In genomic region chr4:53640576-53641459, GRCh38 we compare ENCODE assay signal across 8 cellular contexts. TPM values are rescaled to one million over a fixed set of nuclear protein-coding genes. Genes with fewer than 3 reads are reported as not detected.
DNase-seq lines count a peak whose midpoint lies in the region; ATAC-seq and TF ChIP-seq lines count a peak whose summit lies in the region.

No MANE protein-coding gene starts in this region.

- H3K4me1 ChIP-seq in cardiac muscle cell (ENCODE audit: low read depth) (peaks cover 15% of the 10 kb centered on the region), left ventricle myocardium inferior (peaks cover 39% of the 10 kb centered on the region), upper lobe of right lung (peaks cover 8% of the 10 kb centered on the region), vagina (peaks cover 19% of the 10 kb centered on the region)

- ATAC-seq in HG02938 (IDR thresholded peaks at IDR 0.05; ENCODE audit: unreplicated experiment) (peak; percentile 79), upper lobe of right lung (peak; percentile 78), sciatic nerve (no peak)
- no peak for ATAC-seq in activated CD4-positive, CD25-positive, alpha-beta regulatory T cell treated with anti-CD3 and anti-CD28 coated beads, Interleukin-2, amount 50 U/mL, for 24 hours

- H3K27me3 ChIP-seq in cardiac muscle cell (no peaks in the 10 kb centered on the region), left ventricle myocardium inferior (ENCODE audit: low read depth) (no peaks in the 10 kb centered on the region), upper lobe of right lung (no peaks in the 10 kb centered on the region), vagina (no peaks in the 10 kb centered on the region)

- no peak overlapping the region for H3K4me3 ChIP-seq in cardiac muscle cell
- H3K4me3 ChIP-seq in left ventricle myocardium inferior: no peak overlapping the region
- H3K4me3 ChIP-seq in upper lobe of right lung: no peak overlapping the region
- no peak overlapping the region for H3K4me3 ChIP-seq in vagina

- H3K27ac ChIP-seq in cardiac muscle cell (no peak overlapping the region), left ventricle myocardium inferior (replicated peaks) (no peak overlapping the region), upper lobe of right lung (no peak overlapping the region), vagina (no peak overlapping the region)

- intact Hi-C loops in left ventricle myocardium inferior (cut with micrococcal nuclease): no loop called here
- intact Hi-C loops in upper lobe of right lung (cut with DNase I): no loop called here
- intact Hi-C loops in sciatic nerve (cut with DNase I): no loop called here
- intact Hi-C loops in vagina (cut with DNase I): no loop called here

- H3K9me3 ChIP-seq in cardiac muscle cell (ENCODE audit: low read depth) (no peaks in the 10 kb centered on the region), left ventricle myocardium inferior (replicated peaks) (no peaks in the 10 kb centered on the region), upper lobe of right lung (no peaks in the 10 kb centered on the region), vagina (no peaks in the 10 kb centered on the region)

- H3K36me3 ChIP-seq in cardiac muscle cell: no peaks in the 10 kb centered on the region
- no peaks in the 10 kb centered on the region for H3K36me3 ChIP-seq in left ventricle myocardium inferior
- H3K36me3 ChIP-seq in upper lobe of right lung: no peaks in the 10 kb centered on the region
- H3K36me3 ChIP-seq in vagina: no peaks in the 10 kb centered on the region

- TF ChIP-seq POLR2A in vagina (IDR thresholded peaks at IDR 0.05): no peak

- TF ChIP-seq CTCF in cardiac muscle cell (IDR thresholded peaks at IDR 0.05; ENCODE audit: low read depth, low read length): no peak
- no peak for TF ChIP-seq CTCF in left ventricle myocardium inferior (IDR thresholded peaks at IDR 0.05; ENCODE audit: borderline replicate concordance)
- no peak for TF ChIP-seq CTCF in upper lobe of right lung (IDR thresholded peaks at IDR 0.05)
- no peak for TF ChIP-seq CTCF in vagina (IDR thresholded peaks at IDR 0.05)

- peak; percentile 39 to 50 for DNase-seq in cardiac muscle cell (ENCODE audit: low read depth in 1 of 2, low spot score in 1 of 2)
- DNase-seq in left ventricle myocardium inferior: no peak
- DNase-seq in NCI-H510A (lab: John Stamatoyannopoulos, UW): peak; percentile 51
- DNase-seq in upper lobe of right lung: peak; percentile 66
- no peak for DNase-seq in sciatic nerve (ENCODE audit: low spot score)
- DNase-seq in vagina (ENCODE audit: extremely low spot score in 2 of 2): no peak

RNA-seq across cellular contexts. Expression of gene LNX1, which starts 49.5 kb away (rescaled TPM):
- total RNA-seq in cardiac muscle cell (2.0 and 2.8 TPM in 2 replicates), left ventricle myocardium inferior (9.5 TPM), upper lobe of right lung (6.0 TPM), sciatic nerve (7.9 TPM), vagina (11.8 TPM)
- polyA plus RNA-seq in cardiac muscle cell: 1.1 and 2.1 TPM in 2 replicates

Comparison
In these comparisons a context has a peak if more than half of its experiments do, and no peak if none do; other contexts are left out.
1. DNase-seq: peak in cardiac muscle cell (2 of 2), NCI-H510A (single experiment) and upper lobe of right lung (single experiment); none in left ventricle myocardium inferior (single experiment), sciatic nerve (single experiment) and vagina (0 of 2).
2. ATAC-seq: peak in HG02938 (single experiment) and upper lobe of right lung (single experiment); none in sciatic nerve (single experiment) and activated CD4-positive, CD25-positive, alpha-beta regulatory T cell treated with anti-CD3 and anti-CD28 coated beads, Interleukin-2, amount 50 U/mL, for 24 hours (0 of 2).